In the genomic region with DNA sequence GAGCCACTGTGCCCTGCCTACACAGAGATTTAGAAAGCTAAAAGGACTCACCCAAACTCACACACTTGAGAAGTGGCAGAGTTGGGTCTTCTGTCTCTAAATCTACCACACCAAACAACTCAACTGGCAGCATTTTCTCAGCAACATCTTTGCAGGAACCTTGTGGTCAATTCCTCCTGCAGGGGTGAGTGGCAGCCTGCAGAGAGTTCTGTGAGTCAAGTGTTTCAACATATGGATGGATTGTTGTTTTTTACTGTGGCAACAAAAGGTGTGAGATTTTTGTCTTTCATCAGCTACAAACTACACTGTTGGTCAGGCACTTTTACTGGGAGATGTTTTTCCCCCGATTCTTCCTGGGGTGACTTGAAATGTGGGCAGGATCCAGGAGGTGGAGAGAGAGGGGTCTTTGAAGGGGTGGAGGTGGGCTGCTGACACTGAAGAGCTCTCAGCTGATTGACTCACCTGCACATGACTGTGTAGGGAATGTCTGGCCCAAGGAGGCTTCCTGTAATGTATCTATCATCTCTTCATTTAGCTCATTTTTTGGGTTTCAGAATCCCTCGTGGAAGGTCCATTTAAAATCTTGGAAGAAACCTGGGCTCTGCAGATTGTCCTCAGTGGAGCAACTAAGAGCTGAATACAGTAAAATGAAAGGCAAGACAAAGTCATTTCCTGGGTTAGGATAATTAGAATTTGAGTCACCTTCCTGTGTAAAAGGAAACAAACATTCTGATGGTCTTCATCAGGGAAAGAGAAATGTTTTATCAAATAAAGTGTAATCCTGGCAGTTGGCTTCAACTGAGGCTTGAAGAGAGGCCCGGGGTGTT, we compare ENCODE assay signal across 13 cellular contexts.
A peak's percentile ranks its signal among the peaks of the same experiment; 100 is the strongest.
DNase-seq lines count a peak whose midpoint lies in the region; ATAC-seq and TF ChIP-seq lines count a peak whose summit lies in the region.
"Had no signal": no experiment of that assay in that cellular context is flagged by ENCODE, and none has a peak within 500 bp of the region (broad histone marks: within the 10 kb centered on the region; RNA-seq: fewer than 3 reads in every experiment).

No MANE protein-coding gene starts in this region.

- no peaks in the 10 kb centered on the region for H3K27me3 Mint-ChIP-seq in activated CD4-positive, alpha-beta T cell treated with anti-CD3 and anti-CD28 coated beads for 36 hours
- H3K27me3 Mint-ChIP-seq in progenitor cell of endocrine pancreas: no peaks in the 10 kb centered on the region

- H3K27ac Mint-ChIP-seq in activated CD4-positive, alpha-beta T cell treated with anti-CD3 and anti-CD28 coated beads for 36 hours: peak overlapping the region; percentile 60
- H3K27ac Mint-ChIP-seq in progenitor cell of endocrine pancreas: peak overlapping the region; percentile 17

- H3K36me3 ChIP-seq in brain microvascular endothelial cell (replicated peaks) (no peaks in the 10 kb centered on the region), vagina (no peaks in the 10 kb centered on the region)

- CTCF ChIA-PET in activated CD4-positive, alpha-beta T cell treated with anti-CD3 and anti-CD28 coated beads for 36 hours (lab: Charles Lee): interaction anchor here (0.5 kb wide), 1 partner anchor 27 kb away, joined by 3 read pairs; no protein-coding TSS in a partner anchor

- TF ChIP-seq POLR2A in vagina (IDR thresholded peaks at IDR 0.05): no peak

- ATAC-seq in activated CD4-positive, alpha-beta T cell treated with anti-CD3 and anti-CD28 coated beads for 36 hours: peak; percentile 57
- ATAC-seq in HG03520 (IDR thresholded peaks at IDR 0.05; ENCODE audit: unreplicated experiment): no peak

- no peaks in the 10 kb centered on the region for H3K9me3 ChIP-seq in vagina

- no peak overlapping the region for H3K4me3 Mint-ChIP-seq in activated CD4-positive, alpha-beta T cell treated with anti-CD3 and anti-CD28 coated beads for 36 hours
- no peak overlapping the region for H3K4me3 Mint-ChIP-seq in progenitor cell of endocrine pancreas (ENCODE audit: low read depth)

- in situ Hi-C loops in brain microvascular endothelial cell (cut with HindIII; ENCODE audit: low pct_ligation_motif_present, low sequenced_read_pairs): no loop called here

- peak; percentile 20 for DNase-seq in activated CD4-positive, alpha-beta T cell treated with anti-CD3 and anti-CD28 coated beads for 36 hours
- no peak for DNase-seq in activated CD4-positive, alpha-beta T cell treated with anti-CD3 and anti-CD28 coated beads, Interleukin-2, amount 50 U/mL, for 48 hours
- DNase-seq in NCI-H460 (ENCODE audit: extremely low read depth, low read depth): peak; percentile 2
- DNase-seq in brain microvascular endothelial cell: peak; percentile 51
- no peak for DNase-seq in progenitor cell of endocrine pancreas (ENCODE audit: low spot score, unreplicated experiment)
- DNase-seq in vagina (ENCODE audit: extremely low spot score in 2 of 2): no peak
- no peak for DNase-seq in OCI-M1 (lab: John Stamatoyannopoulos, UW)
- DNase-seq: ACHN; activated CD4-positive, alpha-beta T cell treated with anti-CD3 and anti-CD28 coated beads, Interleukin-2, amount 50 U/mL, for 1 hour; NCI-H2029; SHP77 treated with DMSO at 0.1 percent for 48 hours; stimulated activated CD4-positive, alpha-beta T cell treated with anti-CD3 and anti-CD28 coated beads, Interleukin-12 subunit alpha, Interleukin-12 subunit beta, amount 100 ng/mL, for 4 hours had no signal

- H3K36me3 Mint-ChIP-seq in activated CD4-positive, alpha-beta T cell treated with anti-CD3 and anti-CD28 coated beads for 36 hours (ENCODE audit: low read depth): peaks cover 13% of the 10 kb centered on the region
- peaks cover 9% of the 10 kb centered on the region for H3K36me3 Mint-ChIP-seq in progenitor cell of endocrine pancreas (ENCODE audit: insufficient read depth)

- H3K4me3 ChIP-seq in brain microvascular endothelial cell (ENCODE audit: low read depth, low read length) (no peak overlapping the region), vagina (no peak overlapping the region)

- H3K27ac ChIP-seq in brain microvascular endothelial cell: peak overlapping the region; percentile 27
- H3K27ac ChIP-seq in vagina: no peak overlapping the region

- TF ChIP-seq CTCF in brain microvascular endothelial cell (IDR thresholded peaks at IDR 0.05; ENCODE audit: low read depth, low read length, missing control alignments) (no peak), progenitor cell of endocrine pancreas (IDR thresholded peaks at IDR 0.05; ENCODE audit: unreplicated experiment) (no peak), vagina (IDR thresholded peaks at IDR 0.05) (no peak)

- H3K4me1 Mint-ChIP-seq in activated CD4-positive, alpha-beta T cell treated with anti-CD3 and anti-CD28 coated beads for 36 hours: peaks cover 7% of the 10 kb centered on the region
- H3K4me1 Mint-ChIP-seq in progenitor cell of endocrine pancreas (ENCODE audit: low read depth): no peaks in the 10 kb centered on the region

- intact Hi-C loops in activated CD4-positive, alpha-beta T cell treated with anti-CD3 and anti-CD28 coated beads for 36 hours (cut with DNase I, micrococcal nuclease): no loop called here
- intact Hi-C loops in vagina (cut with DNase I): no loop called here

- POLR2A ChIA-PET in activated CD4-positive, alpha-beta T cell treated with anti-CD3 and anti-CD28 coated beads for 36 hours (lab: Charles Lee): no interaction called here

- no peaks in the 10 kb centered on the region for H3K4me1 ChIP-seq in vagina

- peaks cover 21% of the 10 kb centered on the region for H3K9me3 Mint-ChIP-seq in activated CD4-positive, alpha-beta T cell treated with anti-CD3 and anti-CD28 coated beads for 36 hours (ENCODE audit: low read depth)
- H3K9me3 Mint-ChIP-seq in progenitor cell of endocrine pancreas (ENCODE audit: low read depth): peaks cover 33% of the 10 kb centered on the region

- no peaks in the 10 kb centered on the region for H3K27me3 ChIP-seq in brain microvascular endothelial cell (replicated peaks)
- H3K27me3 ChIP-seq in vagina: no peaks in the 10 kb centered on the region

Comparison
In these comparisons a context has a peak if more than half of its experiments do, and no peak if none do; other contexts are left out.
1. DNase-seq: peak in activated CD4-positive, alpha-beta T cell treated with anti-CD3 and anti-CD28 coated beads for 36 hours (single experiment), NCI-H460 (single experiment) and brain microvascular endothelial cell (single experiment); none in activated CD4-positive, alpha-beta T cell treated with anti-CD3 and anti-CD28 coated beads, Interleukin-2, amount 50 U/mL, for 48 hours (0 of 2), progenitor cell of endocrine pancreas (single experiment), vagina (0 of 2) and OCI-M1 (single experiment).